ENCODE assay signal across 8 cellular contexts in genomic region chrX:120310861-120311631, GRCh38. TPM values are rescaled to one million over a fixed set of nuclear protein-coding genes. Genes with fewer than 3 reads are reported as not detected.
DNase-seq lines count a peak whose midpoint lies in the region; ATAC-seq and TF ChIP-seq lines count a peak whose summit lies in the region.

TMEM255A (minus strand) TSS chrX:120311461; CDS start chrX:120311309, 152 bp downstream.

- no peaks in the 10 kb centered on the region for H3K36me3 ChIP-seq in iPS-15b (ENCODE audit: control insufficient read depth, insufficient read depth, low read length)
- no peaks in the 10 kb centered on the region for H3K36me3 ChIP-seq in smooth muscle cell (ENCODE audit: low read depth)

- H3K4me1 ChIP-seq in iPS-15b (ENCODE audit: control insufficient read depth, insufficient read depth, low read length) (peaks cover 2% of the 10 kb centered on the region), smooth muscle cell (ENCODE audit: low read depth) (no peaks in the 10 kb centered on the region)

- peaks cover 15% of the 10 kb centered on the region for H3K4me1 Mint-ChIP-seq in activated naive CD8-positive, alpha-beta T cell treated with anti-CD3 and anti-CD28 coated beads for 36 hours

- TF ChIP-seq CTCF in smooth muscle cell (IDR thresholded peaks at IDR 0.05; ENCODE audit: borderline replicate concordance, insufficient read depth, poor library complexity, severe bottlenecking) = no peak

- H3K9ac ChIP-seq in iPS-15b (ENCODE audit: low read depth, low read length) (no peak within 1 kb of the TSS), smooth muscle cell (ENCODE audit: low read depth) (no peak within 1 kb of the TSS)

- H3K36me3 Mint-ChIP-seq in activated naive CD8-positive, alpha-beta T cell treated with anti-CD3 and anti-CD28 coated beads for 36 hours = no peaks in the 10 kb centered on the region

- H3K27ac ChIP-seq in smooth muscle cell (ENCODE audit: low read depth) = no peak within 1 kb of the TSS

- peaks cover 54% of the 10 kb centered on the region for H3K27me3 Mint-ChIP-seq in activated naive CD8-positive, alpha-beta T cell treated with anti-CD3 and anti-CD28 coated beads for 36 hours

- no peak within 1 kb of the TSS for H3K27ac Mint-ChIP-seq in activated naive CD8-positive, alpha-beta T cell treated with anti-CD3 and anti-CD28 coated beads for 36 hours

- no peak within 1 kb of the TSS for H2AFZ ChIP-seq in smooth muscle cell (ENCODE audit: low read depth)

- DNase-seq in COR-L47 (lab: John Stamatoyannopoulos, UW) (peak; percentile 53), smooth muscle cell (lab: John Stamatoyannopoulos, UW; ENCODE audit: unreplicated experiment) (no peak), SW 1271 (lab: John Stamatoyannopoulos, UW) (no peak)
- no peak for DNase-seq in Jurkat, Clone E6-1 (ENCODE audit: low read depth, low spot score)
- no peak for DNase-seq in activated naive CD8-positive, alpha-beta T cell treated with anti-CD3 and anti-CD28 coated beads for 36 hours

- no peak for ATAC-seq in GM21529 (IDR thresholded peaks at IDR 0.05; ENCODE audit: unreplicated experiment)
- no peak for ATAC-seq in HG03097 (IDR thresholded peaks at IDR 0.05; ENCODE audit: low FRiP score, unreplicated experiment)

- H3K27me3 ChIP-seq in iPS-15b (ENCODE audit: control insufficient read depth, insufficient read depth, low read length) = peaks cover 81% of the 10 kb centered on the region
- H3K27me3 ChIP-seq in smooth muscle cell (ENCODE audit: low read depth) = peaks cover 57% of the 10 kb centered on the region

- H3K4me2 ChIP-seq in smooth muscle cell = peak within 1 kb of the TSS; percentile 78

- H3K4me3 ChIP-seq in Jurkat, Clone E6-1 (ENCODE audit: low read length) = peak within 1 kb of the TSS; percentile 52
- H3K4me3 ChIP-seq in iPS-15b (ENCODE audit: low read depth, low read length) (peak within 1 kb of the TSS; percentile 62), smooth muscle cell (peak within 1 kb of the TSS; percentile 43)

- H3F3A ChIP-seq in smooth muscle cell (ENCODE audit: low read depth) = no peaks in the 10 kb centered on the region

- H3K4me3 Mint-ChIP-seq in activated naive CD8-positive, alpha-beta T cell treated with anti-CD3 and anti-CD28 coated beads for 36 hours = peak within 1 kb of the TSS; percentile 80

- H3K9me3 Mint-ChIP-seq in activated naive CD8-positive, alpha-beta T cell treated with anti-CD3 and anti-CD28 coated beads for 36 hours = no peaks in the 10 kb centered on the region

- no peaks in the 10 kb centered on the region for H3K79me2 ChIP-seq in smooth muscle cell (ENCODE audit: low read depth)

- 31% methylated on average over 39 of the region's 48 CpGs for WGBS in smooth muscle cell (ENCODE audit: low lambda C conversion rate)

- H4K20me1 ChIP-seq in smooth muscle cell (ENCODE audit: low read depth) = no peaks in the 10 kb centered on the region

- H3K9me3 ChIP-seq in iPS-15b (ENCODE audit: control insufficient read depth, insufficient read depth, low read length) (no peaks in the 10 kb centered on the region), smooth muscle cell (replicated peaks; ENCODE audit: low read depth) (no peaks in the 10 kb centered on the region)

RNA-seq across cellular contexts. Expression of gene TMEM255A, which starts in this region (rescaled TPM):
- not detected for polyA plus RNA-seq in Jurkat, Clone E6-1 (2012; ENCODE audit: insufficient read depth, insufficient read length)
- not detected for total RNA-seq in activated naive CD8-positive, alpha-beta T cell treated with anti-CD3 and anti-CD28 coated beads for 36 hours
- total RNA-seq in smooth muscle cell = 0.04 TPM in 1 of 2 replicates, not detected in the other
- 0.11 TPM in 1 of 2 replicates, not detected in the other for polyA plus RNA-seq in smooth muscle cell
